8 cellular contexts compared by ENCODE assay signal in the genomic region with DNA sequence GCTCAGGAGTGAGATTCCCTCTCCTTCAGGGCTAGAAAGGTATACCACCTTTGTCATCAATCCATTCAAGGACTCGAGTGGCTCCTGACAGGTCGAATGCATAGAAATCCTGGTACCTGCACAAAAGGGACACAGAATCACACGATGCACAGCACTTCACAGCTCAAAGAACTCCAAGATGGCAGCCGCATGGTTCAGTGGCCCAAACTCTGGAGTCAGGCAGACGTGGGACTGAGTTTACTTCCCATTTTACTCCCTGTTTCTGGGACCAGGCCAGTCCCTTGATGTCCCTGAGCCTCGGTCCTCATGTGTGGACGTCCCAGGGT. TPM values are rescaled to one million over a fixed set of nuclear protein-coding genes. Genes with fewer than 3 reads are reported as not detected.
A peak's percentile ranks its signal among the peaks of the same experiment; 100 is the strongest.
DNase-seq lines count a peak whose midpoint lies in the region; ATAC-seq and TF ChIP-seq lines count a peak whose summit lies in the region.

No MANE protein-coding gene starts in this region.

- intact Hi-C loops in heart right ventricle (cut with DNase I): loop anchor here in 8 of 10 donors (5.0 to 10.0 kb wide), 10 partner anchors 51 to 281 kb away; partner anchors contain the start of genes ALPK3 (in 3 of the 8), SEC11A (in 2 of the 8), ZNF592 (in 2 of the 8) and ZSCAN2 (in 2 of the 8)
- intact Hi-C loops in Right ventricle myocardium inferior (cut with DNase I): loop anchor here (2.0 kb wide), 1 partner anchor 19 kb away; no protein-coding TSS in a partner anchor
- intact Hi-C loops in body of pancreas (cut with DNase I): loop anchor here (10.0 kb wide), 1 partner anchor 271 kb away; no protein-coding TSS in a partner anchor
- intact Hi-C loops in aorta (cut with DNase I): no loop called here

- peak overlapping the region; percentile 59 to 90 (median 76) for H3K4me3 ChIP-seq in heart right ventricle
- peak overlapping the region; percentile 21 to 57 for H3K4me3 ChIP-seq in body of pancreas
- peak overlapping the region; percentile 80 for H3K4me3 ChIP-seq in mesodermal cell (ENCODE audit: extremely low read depth, insufficient read depth, low read length, poor library complexity, severe bottlenecking)
- H3K4me3 ChIP-seq in aorta (ENCODE audit: low read length in 2 of 2): peak overlapping the region; percentile 41 to 43

- peaks cover 13 to 79% (median 49%) of the 10 kb centered on the region in 9 donors for H3K4me1 ChIP-seq in heart right ventricle
- H3K4me1 ChIP-seq in body of pancreas: peaks cover 58% of the 10 kb centered on the region
- H3K4me1 ChIP-seq in mesodermal cell (ENCODE audit: control insufficient read depth, insufficient read depth, low read length, poor library complexity, severe bottlenecking): peaks cover 19% of the 10 kb centered on the region
- no peaks in the 10 kb centered on the region for H3K4me1 ChIP-seq in aorta (ENCODE audit: control insufficient read depth in 1 of 2, insufficient read depth in 2 of 2, low read length in 2 of 2)

- 18 to 24% methylated on average over 7 of the region's 7 CpGs for WGBS in heart right ventricle, 2 donors
- WGBS in body of pancreas, 2 donors: 9 to 18% methylated on average over 2 to 7 of the region's 7 CpGs
- 27 to 29% methylated on average over 6 to 7 of the region's 7 CpGs for WGBS in mesodermal cell (ENCODE audit: insufficient coverage in 2 of 2), 2 experiments
- WGBS in aorta, 2 donors: 14 to 16% methylated on average over 7 of the region's 7 CpGs

- no peaks in the 10 kb centered on the region for H3K27me3 ChIP-seq in heart right ventricle
- H3K27me3 ChIP-seq in body of pancreas: no peaks in the 10 kb centered on the region
- H3K27me3 ChIP-seq in aorta (ENCODE audit: control insufficient read depth in 1 of 2, insufficient read depth in 2 of 2, low read length in 1 of 2): no peaks in the 10 kb centered on the region

- no peak for TF ChIP-seq POLR2A in body of pancreas (IDR thresholded peaks at IDR 0.05)

- no peak for TF ChIP-seq CTCF in heart right ventricle (IDR thresholded peaks at IDR 0.05)
- TF ChIP-seq CTCF in body of pancreas (IDR thresholded peaks at IDR 0.05): no peak

- H3K27ac ChIP-seq in heart right ventricle (peak overlapping the region; percentile 18 to 95 (median 87)), body of pancreas (peak overlapping the region; percentile 68 to 90 (median 85)), mesodermal cell (ENCODE audit: low read depth, low read length, severe bottlenecking) (peak overlapping the region; percentile 91), aorta (ENCODE audit: low read depth in 1 of 2, low read length in 2 of 2) (peak overlapping the region in 1 of 2 donors; percentile 18)

- no peak for DNase-seq in heart right ventricle
- DNase-seq in Right ventricle myocardium inferior (ENCODE audit: missing footprints): no peak
- no peak for DNase-seq in body of pancreas
- no peak for DNase-seq in aorta
- DNase-seq in NCI-H1694 treated with DMSO at 0.1 percent for 48 hours (lab: John Stamatoyannopoulos, UW): no peak

- ATAC-seq in heart right ventricle (peak in 2 of 8 donors; percentile 1 to 5), Right ventricle myocardium inferior (no peak), body of pancreas (no peak), aorta (ENCODE audit: low FRiP score) (peak; percentile 5), HG02973 (IDR thresholded peaks at IDR 0.05; ENCODE audit: unreplicated experiment) (no peak), HG03565 (IDR thresholded peaks at IDR 0.05; ENCODE audit: unreplicated experiment) (no peak)

- H3K36me3 ChIP-seq in heart right ventricle (peaks cover 0 to 46% (median 26%) of the 10 kb centered on the region in 9 donors), body of pancreas (replicated peaks in 1 of 2; ENCODE audit: insufficient read depth in 1 of 2, low read depth in 2 of 2) (no peaks in the 10 kb centered on the region), mesodermal cell (ENCODE audit: control insufficient read depth, insufficient read depth, low read length) (peaks cover 41% of the 10 kb centered on the region), aorta (ENCODE audit: control insufficient read depth in 1 of 2, insufficient read depth in 2 of 2, low read length in 1 of 2) (peaks cover 0 to 2% of the 10 kb centered on the region in 2 donors)

- no peaks in the 10 kb centered on the region for H3K9me3 ChIP-seq in heart right ventricle
- H3K9me3 ChIP-seq in body of pancreas: no peaks in the 10 kb centered on the region
- no peaks in the 10 kb centered on the region for H3K9me3 ChIP-seq in mesodermal cell (ENCODE audit: control insufficient read depth, low read length)
- H3K9me3 ChIP-seq in aorta (ENCODE audit: control insufficient read depth, low read length): no peaks in the 10 kb centered on the region

RNA-seq across cellular contexts. Expression of gene WDR73, which starts 0.5 kb away (rescaled TPM):
- total RNA-seq in heart right ventricle (10 to 100 TPM; 10.4 to 16.0 (median 13.9) TPM), Right ventricle myocardium inferior (12.8 TPM), body of pancreas (10 to 100 TPM; 21.1 to 25.4 TPM), aorta (10 to 100 TPM; 19.5 to 27.3 TPM)
- polyA plus RNA-seq in heart right ventricle (10 to 100 TPM; 16.7 to 18.4 TPM), aorta (10 to 100 TPM in 1 of 2 donors, 1 to 10 TPM in 1; 4.9 to 47.0 TPM)
- polyA plus RNA-seq in mesodermal cell (2013, experiment 1 of 2): 18.5 TPM
- polyA plus RNA-seq in mesodermal cell (2013, experiment 2 of 2): 21.6 TPM

RNA-seq across cellular contexts. Expression of gene NMB, which starts 4.5 kb away (rescaled TPM):
- 1 to 10 TPM in 9 of 10 donors, under 1 TPM in 1; 0.96 to 6.6 (median 2.1) TPM for total RNA-seq in heart right ventricle
- 1 to 10 TPM; 2.3 to 8.0 TPM for polyA plus RNA-seq in heart right ventricle
- total RNA-seq in Right ventricle myocardium inferior: 3.9 TPM
- total RNA-seq in body of pancreas: 1 to 10 TPM; 6.3 to 8.8 TPM
- 9.7 TPM for polyA plus RNA-seq in mesodermal cell (2013, experiment 1 of 2)
- 9.4 TPM for polyA plus RNA-seq in mesodermal cell (2013, experiment 2 of 2)
- total RNA-seq in aorta: 10 to 100 TPM in 1 of 2 donors, 1 to 10 TPM in 1; 5.2 to 12.5 TPM
- polyA plus RNA-seq in aorta: 1 to 10 TPM; 3.8 to 4.3 TPM

RNA-seq across cellular contexts. Expression of gene ZSCAN2, which starts 52.7 kb away (rescaled TPM):
- 1 to 10 TPM; 3.7 to 8.1 (median 5.9) TPM for total RNA-seq in heart right ventricle
- polyA plus RNA-seq in heart right ventricle: 1 to 10 TPM; 4.1 to 4.2 TPM
- 5.7 TPM for total RNA-seq in Right ventricle myocardium inferior
- total RNA-seq in body of pancreas: 10 to 100 TPM; 13.5 TPM
- polyA plus RNA-seq in mesodermal cell (2013, experiment 1 of 2): 21.9 TPM
- polyA plus RNA-seq in mesodermal cell (2013, experiment 2 of 2): 18.6 TPM
- 1 to 10 TPM; 4.1 to 6.7 TPM for total RNA-seq in aorta
- 1 to 10 TPM; 1.3 to 7.1 TPM for polyA plus RNA-seq in aorta

Comparison
In these comparisons a context has a peak if more than half of its experiments do, and no peak if none do; other contexts are left out.
1. intact Hi-C loops: an anchor here in heart right ventricle (5.0 to 10.0 kb wide), Right ventricle myocardium inferior (2.0 kb wide) and body of pancreas (10.0 kb wide); none called in aorta.